Comparison of ENCODE assay signal across 1 cellular context in the genomic region with DNA sequence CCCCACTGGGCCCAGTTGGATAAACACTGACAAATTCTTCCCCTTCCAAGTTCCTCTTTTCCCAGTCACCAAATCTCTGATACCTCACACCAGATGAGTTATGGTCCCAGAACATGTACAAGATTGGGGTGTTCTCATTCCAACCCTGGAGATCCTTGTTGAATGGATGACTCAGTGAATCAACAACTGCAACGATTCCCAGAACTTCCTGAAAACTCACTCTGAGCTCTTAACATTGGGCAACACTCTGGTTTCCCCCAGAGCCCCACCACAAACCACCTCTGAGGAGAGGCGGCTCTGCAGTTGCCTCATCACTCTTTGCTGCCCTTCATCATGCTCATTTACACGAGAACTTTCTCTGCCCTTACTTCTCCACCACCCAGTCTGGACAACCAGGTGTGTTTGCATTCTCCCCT.
TF ChIP-seq lines count a peak whose summit lies in the region.

No MANE protein-coding gene starts in this region.

TF ChIP-seq in HepG2, 621 proteins besides CTCF, POLR2A, EP300 and RAD21 (continued from another document and continues in another):
- TF ChIP-seq ZSCAN30 (CRISPR knock-in tag; IDR thresholded peaks at IDR 0.05) (no peak), HMG20A (CRISPR knock-in tag; IDR thresholded peaks at IDR 0.05; ENCODE audit: borderline replicate concordance) (peak; percentile 52; the same call in 1 of the 2 replicates), SMC3 (IDR thresholded peaks at IDR 0.05; ENCODE audit: low read length) (0 out of 2 replicates have a peak, but pooled peaks have one; percentile 16), EEA1 (CRISPR knock-in tag; IDR thresholded peaks at IDR 0.05; ENCODE audit: borderline replicate concordance) (no peak), ZFP1 (CRISPR knock-in tag; IDR thresholded peaks at IDR 0.05) (no peak), FOSL1 (CRISPR knock-in tag; IDR thresholded peaks at IDR 0.05; ENCODE audit: borderline replicate concordance) (peak; percentile 28; the same call in 1 of the 2 replicates), RARA (CRISPR knock-in tag; IDR thresholded peaks at IDR 0.05) (peak; percentile 64), ELF1 (CRISPR knock-in tag; IDR thresholded peaks at IDR 0.05) (0 out of 2 replicates have a peak, but pooled peaks have one; percentile 19), HNRNPUL1 (IDR thresholded peaks at IDR 0.05; ENCODE audit: low read depth, low read length) (no peak), NONO (IDR thresholded peaks at IDR 0.05) (no peak), NONO (CRISPR knock-in tag; conservative IDR thresholded peaks at IDR 0.05) (no peak), TBX2 (CRISPR knock-in tag; IDR thresholded peaks at IDR 0.05; ENCODE audit: borderline replicate concordance) (no peak), ZFP37 (CRISPR knock-in tag; IDR thresholded peaks at IDR 0.05; ENCODE audit: borderline replicate concordance) (no peak), PCBP2 (optimal IDR thresholded peaks at IDR 0.05; ENCODE audit: low read depth, low read length, poor library complexity, severe bottlenecking) (no peak), KLF12 (CRISPR knock-in tag; IDR thresholded peaks at IDR 0.05; ENCODE audit: borderline replicate concordance) (no peak), SOX6 (IDR thresholded peaks at IDR 0.05) (no peak), SOX6 (CRISPR knock-in tag; IDR thresholded peaks at IDR 0.05) (no peak), IRX3 (CRISPR knock-in tag; IDR thresholded peaks at IDR 0.05; ENCODE audit: borderline replicate concordance, low read depth) (no peak), REXO4 (CRISPR knock-in tag; IDR thresholded peaks at IDR 0.05; ENCODE audit: borderline replicate concordance) (no peak), GZF1 (CRISPR knock-in tag; IDR thresholded peaks at IDR 0.05) (no peak), ZNF317 (CRISPR knock-in tag; IDR thresholded peaks at IDR 0.05) (no peak), SUZ12 (IDR thresholded peaks at IDR 0.05; ENCODE audit: low read depth, low read length) (no peak), ZNF546 (CRISPR knock-in tag; conservative IDR thresholded peaks at IDR 0.05) (no peak), SMARCC2 (IDR thresholded peaks at IDR 0.05) (no peak), CEBPB (IDR thresholded peaks at IDR 0.05; ENCODE audit: borderline replicate concordance, low read depth, low read length) (peak; percentile 89), MED8 (CRISPR knock-in tag; IDR thresholded peaks at IDR 0.05; ENCODE audit: insufficient replicate concordance) (no peak), ZNF207 (IDR thresholded peaks at IDR 0.05; ENCODE audit: borderline replicate concordance) (no peak), CBX5 (CRISPR knock-in tag; IDR thresholded peaks at IDR 0.05; ENCODE audit: borderline replicate concordance) (peak; percentile 76; the same call in 1 of the 2 replicates), HOXA9 (CRISPR knock-in tag; IDR thresholded peaks at IDR 0.05; ENCODE audit: borderline replicate concordance) (no peak), RFXANK (CRISPR knock-in tag; IDR thresholded peaks at IDR 0.05) (no peak), WIZ (CRISPR knock-in tag; IDR thresholded peaks at IDR 0.05) (no peak), HOXA3 (CRISPR knock-in tag; IDR thresholded peaks at IDR 0.05) (no peak)
- TF ChIP-seq, protein P1, sequence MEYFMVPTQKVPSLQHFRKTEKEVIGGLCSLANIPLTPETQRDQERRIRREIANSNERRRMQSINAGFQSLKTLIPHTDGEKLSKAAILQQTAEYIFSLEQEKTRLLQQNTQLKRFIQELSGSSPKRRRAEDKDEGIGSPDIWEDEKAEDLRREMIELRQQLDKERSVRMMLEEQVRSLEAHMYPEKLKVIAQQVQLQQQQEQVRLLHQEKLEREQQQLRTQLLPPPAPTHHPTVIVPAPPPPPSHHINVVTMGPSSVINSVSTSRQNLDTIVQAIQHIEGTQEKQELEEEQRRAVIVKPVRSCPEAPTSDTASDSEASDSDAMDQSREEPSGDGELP (IDR thresholded peaks at IDR 0.05; ENCODE audit: borderline replicate concordance, low read depth): no peak
- TF ChIP-seq, protein P2, sequence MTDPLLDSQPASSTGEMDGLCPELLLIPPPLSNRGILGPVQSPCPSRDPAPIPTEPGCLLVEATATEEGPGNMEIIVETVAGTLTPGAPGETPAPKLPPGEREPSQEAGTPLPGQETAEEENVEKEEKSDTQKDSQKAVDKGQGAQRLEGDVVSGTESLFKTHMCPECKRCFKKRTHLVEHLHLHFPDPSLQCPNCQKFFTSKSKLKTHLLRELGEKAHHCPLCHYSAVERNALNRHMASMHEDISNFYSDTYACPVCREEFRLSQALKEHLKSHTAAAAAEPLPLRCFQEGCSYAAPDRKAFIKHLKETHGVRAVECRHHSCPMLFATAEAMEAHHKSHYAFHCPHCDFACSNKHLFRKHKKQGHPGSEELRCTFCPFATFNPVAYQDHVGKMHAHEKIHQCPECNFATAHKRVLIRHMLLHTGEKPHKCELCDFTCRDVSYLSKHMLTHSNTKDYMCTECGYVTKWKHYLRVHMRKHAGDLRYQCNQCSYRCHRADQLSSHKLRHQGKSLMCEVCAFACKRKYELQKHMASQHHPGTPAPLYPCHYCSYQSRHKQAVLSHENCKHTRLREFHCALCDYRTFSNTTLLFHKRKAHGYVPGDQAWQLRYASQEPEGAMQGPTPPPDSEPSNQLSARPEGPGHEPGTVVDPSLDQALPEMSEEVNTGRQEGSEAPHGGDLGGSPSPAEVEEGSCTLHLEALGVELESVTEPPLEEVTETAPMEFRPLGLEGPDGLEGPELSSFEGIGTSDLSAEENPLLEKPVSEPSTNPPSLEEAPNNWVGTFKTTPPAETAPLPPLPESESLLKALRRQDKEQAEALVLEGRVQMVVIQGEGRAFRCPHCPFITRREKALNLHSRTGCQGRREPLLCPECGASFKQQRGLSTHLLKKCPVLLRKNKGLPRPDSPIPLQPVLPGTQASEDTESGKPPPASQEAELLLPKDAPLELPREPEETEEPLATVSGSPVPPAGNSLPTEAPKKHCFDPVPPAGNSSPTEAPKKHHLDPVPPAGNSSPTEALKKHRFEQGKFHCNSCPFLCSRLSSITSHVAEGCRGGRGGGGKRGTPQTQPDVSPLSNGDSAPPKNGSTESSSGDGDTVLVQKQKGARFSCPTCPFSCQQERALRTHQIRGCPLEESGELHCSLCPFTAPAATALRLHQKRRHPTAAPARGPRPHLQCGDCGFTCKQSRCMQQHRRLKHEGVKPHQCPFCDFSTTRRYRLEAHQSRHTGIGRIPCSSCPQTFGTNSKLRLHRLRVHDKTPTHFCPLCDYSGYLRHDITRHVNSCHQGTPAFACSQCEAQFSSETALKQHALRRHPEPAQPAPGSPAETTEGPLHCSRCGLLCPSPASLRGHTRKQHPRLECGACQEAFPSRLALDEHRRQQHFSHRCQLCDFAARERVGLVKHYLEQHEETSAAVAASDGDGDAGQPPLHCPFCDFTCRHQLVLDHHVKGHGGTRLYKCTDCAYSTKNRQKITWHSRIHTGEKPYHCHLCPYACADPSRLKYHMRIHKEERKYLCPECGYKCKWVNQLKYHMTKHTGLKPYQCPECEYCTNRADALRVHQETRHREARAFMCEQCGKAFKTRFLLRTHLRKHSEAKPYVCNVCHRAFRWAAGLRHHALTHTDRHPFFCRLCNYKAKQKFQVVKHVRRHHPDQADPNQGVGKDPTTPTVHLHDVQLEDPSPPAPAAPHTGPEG (CRISPR knock-in tag; IDR thresholded peaks at IDR 0.05): no peak
- TF ChIP-seq, protein P3, sequence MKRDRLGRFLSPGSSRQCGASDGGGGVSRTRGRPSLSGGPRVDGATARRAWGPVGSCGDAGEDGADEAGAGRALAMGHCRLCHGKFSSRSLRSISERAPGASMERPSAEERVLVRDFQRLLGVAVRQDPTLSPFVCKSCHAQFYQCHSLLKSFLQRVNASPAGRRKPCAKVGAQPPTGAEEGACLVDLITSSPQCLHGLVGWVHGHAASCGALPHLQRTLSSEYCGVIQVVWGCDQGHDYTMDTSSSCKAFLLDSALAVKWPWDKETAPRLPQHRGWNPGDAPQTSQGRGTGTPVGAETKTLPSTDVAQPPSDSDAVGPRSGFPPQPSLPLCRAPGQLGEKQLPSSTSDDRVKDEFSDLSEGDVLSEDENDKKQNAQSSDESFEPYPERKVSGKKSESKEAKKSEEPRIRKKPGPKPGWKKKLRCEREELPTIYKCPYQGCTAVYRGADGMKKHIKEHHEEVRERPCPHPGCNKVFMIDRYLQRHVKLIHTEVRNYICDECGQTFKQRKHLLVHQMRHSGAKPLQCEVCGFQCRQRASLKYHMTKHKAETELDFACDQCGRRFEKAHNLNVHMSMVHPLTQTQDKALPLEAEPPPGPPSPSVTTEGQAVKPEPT (CRISPR knock-in tag; IDR thresholded peaks at IDR 0.05; ENCODE audit: low read depth): no peak
- TF ChIP-seq, protein P4, sequence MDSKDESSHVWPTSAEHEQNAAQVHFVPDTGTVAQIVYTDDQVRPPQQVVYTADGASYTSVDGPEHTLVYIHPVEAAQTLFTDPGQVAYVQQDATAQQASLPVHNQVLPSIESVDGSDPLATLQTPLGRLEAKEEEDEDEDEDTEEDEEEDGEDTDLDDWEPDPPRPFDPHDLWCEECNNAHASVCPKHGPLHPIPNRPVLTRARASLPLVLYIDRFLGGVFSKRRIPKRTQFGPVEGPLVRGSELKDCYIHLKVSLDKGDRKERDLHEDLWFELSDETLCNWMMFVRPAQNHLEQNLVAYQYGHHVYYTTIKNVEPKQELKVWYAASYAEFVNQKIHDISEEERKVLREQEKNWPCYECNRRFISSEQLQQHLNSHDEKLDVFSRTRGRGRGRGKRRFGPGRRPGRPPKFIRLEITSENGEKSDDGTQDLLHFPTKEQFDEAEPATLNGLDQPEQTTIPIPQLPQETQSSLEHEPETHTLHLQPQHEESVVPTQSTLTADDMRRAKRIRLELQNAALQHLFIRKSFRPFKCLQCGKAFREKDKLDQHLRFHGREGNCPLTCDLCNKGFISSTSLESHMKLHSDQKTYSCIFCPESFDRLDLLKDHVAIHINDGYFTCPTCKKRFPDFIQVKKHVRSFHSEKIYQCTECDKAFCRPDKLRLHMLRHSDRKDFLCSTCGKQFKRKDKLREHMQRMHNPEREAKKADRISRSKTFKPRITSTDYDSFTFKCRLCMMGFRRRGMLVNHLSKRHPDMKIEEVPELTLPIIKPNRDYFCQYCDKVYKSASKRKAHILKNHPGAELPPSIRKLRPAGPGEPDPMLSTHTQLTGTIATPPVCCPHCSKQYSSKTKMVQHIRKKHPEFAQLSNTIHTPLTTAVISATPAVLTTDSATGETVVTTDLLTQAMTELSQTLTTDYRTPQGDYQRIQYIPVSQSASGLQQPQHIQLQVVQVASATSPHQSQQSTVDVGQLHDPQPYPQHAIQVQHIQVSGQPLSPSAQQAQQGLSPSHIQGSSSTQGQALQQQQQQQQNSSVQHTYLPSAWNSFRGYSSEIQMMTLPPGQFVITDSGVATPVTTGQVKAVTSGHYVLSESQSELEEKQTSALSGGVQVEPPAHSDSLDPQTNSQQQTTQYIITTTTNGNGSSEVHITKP (CRISPR knock-in tag; IDR thresholded peaks at IDR 0.05; ENCODE audit: low read depth): no peak
- TF ChIP-seq, protein P5, sequence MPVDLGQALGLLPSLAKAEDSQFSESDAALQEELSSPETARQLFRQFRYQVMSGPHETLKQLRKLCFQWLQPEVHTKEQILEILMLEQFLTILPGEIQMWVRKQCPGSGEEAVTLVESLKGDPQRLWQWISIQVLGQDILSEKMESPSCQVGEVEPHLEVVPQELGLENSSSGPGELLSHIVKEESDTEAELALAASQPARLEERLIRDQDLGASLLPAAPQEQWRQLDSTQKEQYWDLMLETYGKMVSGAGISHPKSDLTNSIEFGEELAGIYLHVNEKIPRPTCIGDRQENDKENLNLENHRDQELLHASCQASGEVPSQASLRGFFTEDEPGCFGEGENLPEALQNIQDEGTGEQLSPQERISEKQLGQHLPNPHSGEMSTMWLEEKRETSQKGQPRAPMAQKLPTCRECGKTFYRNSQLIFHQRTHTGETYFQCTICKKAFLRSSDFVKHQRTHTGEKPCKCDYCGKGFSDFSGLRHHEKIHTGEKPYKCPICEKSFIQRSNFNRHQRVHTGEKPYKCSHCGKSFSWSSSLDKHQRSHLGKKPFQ (CRISPR knock-in tag; IDR thresholded peaks at IDR 0.05; ENCODE audit: insufficient replicate concordance): no peak
- TF ChIP-seq, protein P6, sequence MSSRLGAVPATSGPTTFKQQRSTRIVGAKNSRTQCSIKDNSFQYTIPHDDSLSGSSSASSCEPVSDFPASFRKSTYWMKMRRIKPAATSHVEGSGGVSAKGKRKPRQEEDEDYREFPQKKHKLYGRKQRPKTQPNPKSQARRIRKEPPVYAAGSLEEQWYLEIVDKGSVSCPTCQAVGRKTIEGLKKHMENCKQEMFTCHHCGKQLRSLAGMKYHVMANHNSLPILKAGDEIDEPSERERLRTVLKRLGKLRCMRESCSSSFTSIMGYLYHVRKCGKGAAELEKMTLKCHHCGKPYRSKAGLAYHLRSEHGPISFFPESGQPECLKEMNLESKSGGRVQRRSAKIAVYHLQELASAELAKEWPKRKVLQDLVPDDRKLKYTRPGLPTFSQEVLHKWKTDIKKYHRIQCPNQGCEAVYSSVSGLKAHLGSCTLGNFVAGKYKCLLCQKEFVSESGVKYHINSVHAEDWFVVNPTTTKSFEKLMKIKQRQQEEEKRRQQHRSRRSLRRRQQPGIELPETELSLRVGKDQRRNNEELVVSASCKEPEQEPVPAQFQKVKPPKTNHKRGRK (CRISPR knock-in tag; IDR thresholded peaks at IDR 0.05): no peak
- TF ChIP-seq, protein P7, sequence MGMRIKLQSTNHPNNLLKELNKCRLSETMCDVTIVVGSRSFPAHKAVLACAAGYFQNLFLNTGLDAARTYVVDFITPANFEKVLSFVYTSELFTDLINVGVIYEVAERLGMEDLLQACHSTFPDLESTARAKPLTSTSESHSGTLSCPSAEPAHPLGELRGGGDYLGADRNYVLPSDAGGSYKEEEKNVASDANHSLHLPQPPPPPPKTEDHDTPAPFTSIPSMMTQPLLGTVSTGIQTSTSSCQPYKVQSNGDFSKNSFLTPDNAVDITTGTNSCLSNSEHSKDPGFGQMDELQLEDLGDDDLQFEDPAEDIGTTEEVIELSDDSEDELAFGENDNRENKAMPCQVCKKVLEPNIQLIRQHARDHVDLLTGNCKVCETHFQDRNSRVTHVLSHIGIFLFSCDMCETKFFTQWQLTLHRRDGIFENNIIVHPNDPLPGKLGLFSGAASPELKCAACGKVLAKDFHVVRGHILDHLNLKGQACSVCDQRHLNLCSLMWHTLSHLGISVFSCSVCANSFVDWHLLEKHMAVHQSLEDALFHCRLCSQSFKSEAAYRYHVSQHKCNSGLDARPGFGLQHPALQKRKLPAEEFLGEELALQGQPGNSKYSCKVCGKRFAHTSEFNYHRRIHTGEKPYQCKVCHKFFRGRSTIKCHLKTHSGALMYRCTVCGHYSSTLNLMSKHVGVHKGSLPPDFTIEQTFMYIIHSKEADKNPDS (CRISPR knock-in tag; IDR thresholded peaks at IDR 0.05): no peak
- TF ChIP-seq, protein P8, sequence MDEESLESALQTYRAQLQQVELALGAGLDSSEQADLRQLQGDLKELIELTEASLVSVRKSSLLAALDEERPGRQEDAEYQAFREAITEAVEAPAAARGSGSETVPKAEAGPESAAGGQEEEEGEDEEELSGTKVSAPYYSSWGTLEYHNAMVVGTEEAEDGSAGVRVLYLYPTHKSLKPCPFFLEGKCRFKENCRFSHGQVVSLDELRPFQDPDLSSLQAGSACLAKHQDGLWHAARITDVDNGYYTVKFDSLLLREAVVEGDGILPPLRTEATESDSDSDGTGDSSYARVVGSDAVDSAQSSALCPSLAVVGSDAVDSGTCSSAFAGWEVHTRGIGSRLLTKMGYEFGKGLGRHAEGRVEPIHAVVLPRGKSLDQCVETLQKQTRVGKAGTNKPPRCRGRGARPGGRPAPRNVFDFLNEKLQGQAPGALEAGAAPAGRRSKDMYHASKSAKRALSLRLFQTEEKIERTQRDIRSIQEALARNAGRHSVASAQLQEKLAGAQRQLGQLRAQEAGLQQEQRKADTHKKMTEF (CRISPR knock-in tag; IDR thresholded peaks at IDR 0.05): no peak
